13 cellular contexts compared by ENCODE assay signal in genomic region chrX:47247206-47247998, GRCh38. TPM values are rescaled to one million over a fixed set of nuclear protein-coding genes. Genes with fewer than 3 reads are reported as not detected.
DNase-seq lines count a peak whose midpoint lies in the region; ATAC-seq, FAIRE-seq and TF ChIP-seq lines count a peak whose summit lies in the region.
"Had no signal": no experiment of that assay in that cellular context is flagged by ENCODE, and none has a peak within 500 bp of the region (broad histone marks: within the 10 kb centered on the region; RNA-seq: fewer than 3 reads in every experiment).

No MANE protein-coding gene starts in this region.

- H3K27ac Mint-ChIP-seq in T-helper 2 cell treated with Interferon-gamma antibody and Interleukin-4, amounts not matched to agents 5 μg/mL and 100 μg/mL, for 36 hours: no peak overlapping the region
- no peak overlapping the region for H3K27ac Mint-ChIP-seq in astrocyte (ENCODE audit: unreplicated experiment)
- H3K27ac Mint-ChIP-seq in nephron progenitor cell: peak overlapping the region; percentile 95
- H3K27ac Mint-ChIP-seq: dendritic cell treated with granulocyte-macrophage colony-stimulating factor and Interleukin-4, amounts not matched to agents 40 ng/mL and 50 ng/mL, for 4 days had no signal

- H3K79me2 ChIP-seq in astrocyte (ENCODE audit: insufficient read depth, low read length): no peaks in the 10 kb centered on the region

- peak; percentile 75 for FAIRE-seq in astrocyte (lab: Jason Lieb, UNC)

- peak; percentile 53 for DNase-seq in T-helper 2 cell treated with Interferon-gamma antibody and Interleukin-4, amounts not matched to agents 5 μg/mL and 100 μg/mL, for 36 hours (ENCODE audit: low spot score)
- DNase-seq in T-helper 2 cell (no peak), astrocyte (ENCODE audit: low read depth) (peak; percentile 67), nephron progenitor cell (no peak), AML-193 (lab: John Stamatoyannopoulos, UW) (no peak), D341Med (ENCODE audit: low spot score) (no peak)
- DNase-seq: 8988T; H9; NK-92 treated with Interleukin-12 subunit alpha and Interleukin-12 subunit beta, amount 100 ng/mL, for 24 hours; T-helper 1 cell had no signal

- H3K36me3 Mint-ChIP-seq in T-helper 2 cell treated with Interferon-gamma antibody and Interleukin-4, amounts not matched to agents 5 μg/mL and 100 μg/mL, for 36 hours (ENCODE audit: low read depth): peaks cover 5% of the 10 kb centered on the region
- H3K36me3 Mint-ChIP-seq in astrocyte (ENCODE audit: low read depth, unreplicated experiment) (peaks cover 5% of the 10 kb centered on the region), nephron progenitor cell (ENCODE audit: low read depth) (peaks cover 60% of the 10 kb centered on the region)

- CTCF ChIA-PET in HEK293 (lab: Yijun Ruan, JAX): no interaction called here

- H3K9me3 ChIP-seq in HEK293 (ENCODE audit: control insufficient read depth, insufficient read depth, low read depth, low read length) (no peaks in the 10 kb centered on the region), astrocyte (ENCODE audit: insufficient read depth, low read depth, low read length) (no peaks in the 10 kb centered on the region)

- H3K4me1 Mint-ChIP-seq in T-helper 2 cell treated with Interferon-gamma antibody and Interleukin-4, amounts not matched to agents 5 μg/mL and 100 μg/mL, for 36 hours (ENCODE audit: low read depth): peaks cover 4% of the 10 kb centered on the region
- H3K4me1 Mint-ChIP-seq in astrocyte (ENCODE audit: low read depth, unreplicated experiment) (peaks cover 2% of the 10 kb centered on the region), nephron progenitor cell (peaks cover 16% of the 10 kb centered on the region)
- H3K4me1 Mint-ChIP-seq: H9 had no signal

- peak overlapping the region; percentile 67 for H3K9ac ChIP-seq in astrocyte (ENCODE audit: low read length)

- H3K4me3 Mint-ChIP-seq in T-helper 2 cell treated with Interferon-gamma antibody and Interleukin-4, amounts not matched to agents 5 μg/mL and 100 μg/mL, for 36 hours: no peak overlapping the region
- H3K4me3 Mint-ChIP-seq in astrocyte (ENCODE audit: unreplicated experiment) (no peak overlapping the region), nephron progenitor cell (no peak overlapping the region)
- H3K4me3 Mint-ChIP-seq: dendritic cell treated with granulocyte-macrophage colony-stimulating factor and Interleukin-4, amounts not matched to agents 40 ng/mL and 50 ng/mL, for 4 days; H9 had no signal

- H3K27me3 Mint-ChIP-seq in T-helper 2 cell treated with Interferon-gamma antibody and Interleukin-4, amounts not matched to agents 5 μg/mL and 100 μg/mL, for 36 hours (ENCODE audit: low read depth): no peaks in the 10 kb centered on the region
- H3K27me3 Mint-ChIP-seq in astrocyte (ENCODE audit: low read depth, unreplicated experiment): no peaks in the 10 kb centered on the region
- peaks cover 3% of the 10 kb centered on the region for H3K27me3 Mint-ChIP-seq in nephron progenitor cell (ENCODE audit: low read depth, poor library complexity)
- H3K27me3 Mint-ChIP-seq: dendritic cell treated with granulocyte-macrophage colony-stimulating factor and Interleukin-4, amounts not matched to agents 40 ng/mL and 50 ng/mL, for 4 days had no signal

- H3K9me3 Mint-ChIP-seq in T-helper 2 cell treated with Interferon-gamma antibody and Interleukin-4, amounts not matched to agents 5 μg/mL and 100 μg/mL, for 36 hours: no peaks in the 10 kb centered on the region
- H3K9me3 Mint-ChIP-seq in astrocyte (ENCODE audit: unreplicated experiment) (peaks cover 3% of the 10 kb centered on the region), nephron progenitor cell (peaks cover 4% of the 10 kb centered on the region)
- H3K9me3 Mint-ChIP-seq: dendritic cell treated with granulocyte-macrophage colony-stimulating factor and Interleukin-4, amounts not matched to agents 40 ng/mL and 50 ng/mL, for 4 days had no signal

- no peak for ATAC-seq in HG03095 (IDR thresholded peaks at IDR 0.05; ENCODE audit: unreplicated experiment)

- H3K4me1 ChIP-seq in HEK293 (ENCODE audit: control insufficient read depth, insufficient read depth, low read length) (no peaks in the 10 kb centered on the region), astrocyte (ENCODE audit: insufficient read depth, low read length) (peaks cover 4% of the 10 kb centered on the region)

- peaks cover 25 to 66% of the 10 kb centered on the region in 2 experiments; a peak in 2 of 3 replicates for H3K36me3 ChIP-seq in HEK293 (ENCODE audit: control insufficient read depth in 2 of 2, insufficient read depth in 1 of 2, low read length in 2 of 2)
- H3K36me3 ChIP-seq in astrocyte (ENCODE audit: insufficient read depth, low read length): peaks cover 9% of the 10 kb centered on the region

- H3K4me2 ChIP-seq in astrocyte (ENCODE audit: low read length): peak overlapping the region; percentile 32

- H3K27me3 ChIP-seq in astrocyte (ENCODE audit: insufficient read depth, low read length): no peaks in the 10 kb centered on the region

- no peak for TF ChIP-seq CTCF in HEK293 (tag by site-specific recombination; IDR thresholded peaks at IDR 0.05)
- TF ChIP-seq CTCF in astrocyte (IDR thresholded peaks at IDR 0.05; ENCODE audit: insufficient read depth, low read depth, low read length): no peak
- TF ChIP-seq CTCF in nephron progenitor cell (IDR thresholded peaks at IDR 0.05): no peak

- H3K4me3 ChIP-seq in HEK293 (ENCODE audit: low read depth, low read length) (no peak overlapping the region), astrocyte (ENCODE audit: insufficient read depth, low read depth, low read length) (no peak overlapping the region)

- no peak overlapping the region for H3K27ac ChIP-seq in HEK293 (ENCODE audit: extremely low read depth, low read depth, low read length)
- H3K27ac ChIP-seq in astrocyte (ENCODE audit: low read depth, low read length): peak overlapping the region; percentile 68

- POLR2A ChIA-PET in HEK293 (lab: Yijun Ruan, JAX): interaction anchor here (1.0 to 3.2 kb wide), 2 partner anchors 14 to 29 kb away, joined by 4 to 8 read pairs; partner anchors contain the start of gene USP11

- no peaks in the 10 kb centered on the region for H4K20me1 ChIP-seq in astrocyte (ENCODE audit: insufficient read depth, low read length)

- no peak overlapping the region for H2AFZ ChIP-seq in astrocyte (ENCODE audit: low read depth, low read length)

TF ChIP-seq in HEK293, 187 proteins besides CTCF, POLR2A, EP300 and RAD21 (continues in another document):
- TF ChIP-seq EGR2 (tag by site-specific recombination; IDR thresholded peaks at IDR 0.05; ENCODE audit: low read depth): peak; percentile 74
- TF ChIP-seq GLIS1 (tag by site-specific recombination; IDR thresholded peaks at IDR 0.05): peak; percentile 69
- no peak for TF ChIP-seq ZNF416 (tag by site-specific recombination; IDR thresholded peaks at IDR 0.05)
- no peak for TF ChIP-seq BCL11A (tag by site-specific recombination; IDR thresholded peaks at IDR 0.05; ENCODE audit: low read depth)
- TF ChIP-seq ZNF518A (tag by site-specific recombination; conservative IDR thresholded peaks at IDR 0.05; ENCODE audit: low read depth): no peak
- TF ChIP-seq ZNF248 (tag by site-specific recombination; IDR thresholded peaks at IDR 0.05): no peak

RNA-seq across cellular contexts. Expression of gene USP11, which starts 14.6 kb away (rescaled TPM):
- 75.7 and 80.8 TPM in 2 replicates for total RNA-seq in astrocyte

RNA-seq across cellular contexts. Expression of gene CDK16, which starts 28.9 kb away (rescaled TPM):
- total RNA-seq in astrocyte: 110 and 128 TPM in 2 replicates

RNA-seq across cellular contexts. Expression of gene UBA1, which starts 53.8 kb away (rescaled TPM):
- total RNA-seq in astrocyte: 232 and 244 TPM in 2 replicates

Comparison
In these comparisons a context has a peak if more than half of its experiments do, and no peak if none do; other contexts are left out.
1. DNase-seq: peak in T-helper 2 cell treated with Interferon-gamma antibody and Interleukin-4, amounts not matched to agents 5 μg/mL and 100 μg/mL, for 36 hours (single experiment) and astrocyte (single experiment); none in T-helper 2 cell (0 of 5), nephron progenitor cell (single experiment), AML-193 (0 of 2) and D341Med (single experiment).